In the genomic region with DNA sequence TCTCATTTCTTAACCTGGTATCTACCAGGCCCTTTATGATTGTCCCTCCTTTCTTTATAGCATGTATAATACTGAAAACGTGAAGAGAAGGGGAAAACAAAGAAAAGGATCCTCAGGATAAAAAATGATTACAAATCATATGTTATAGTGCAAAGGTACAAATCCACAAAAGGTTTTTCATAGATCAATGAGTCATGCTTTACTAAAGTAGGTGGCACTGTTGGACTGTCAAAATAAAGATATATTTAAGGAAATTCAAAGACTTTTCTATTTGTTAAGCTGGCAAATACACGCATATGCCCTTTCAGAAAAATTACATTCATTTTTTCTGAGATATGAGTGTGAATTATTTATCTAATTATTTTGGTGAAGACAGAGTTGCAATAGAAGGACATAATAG, we compare ENCODE assay signal across 12 cellular contexts.
DNase-seq lines count a peak whose midpoint lies in the region; ATAC-seq and TF ChIP-seq lines count a peak whose summit lies in the region.
"Had no signal": no experiment of that assay in that cellular context is flagged by ENCODE, and none has a peak within 500 bp of the region (broad histone marks: within the 10 kb centered on the region; RNA-seq: fewer than 3 reads in every experiment).

No MANE protein-coding gene starts in this region.

- H4K20me1 ChIP-seq in PC-9 (ENCODE audit: insufficient read depth) = no peaks in the 10 kb centered on the region
- H4K20me1 ChIP-seq: BLaER1 had no signal

- H3K4me3 Mint-ChIP-seq in chondrocyte (ENCODE audit: unreplicated experiment) (no peak overlapping the region), T-helper 17 cell (no peak overlapping the region)
- H3K4me3 Mint-ChIP-seq: CD4-positive, CD25-positive, alpha-beta regulatory T cell had no signal

- intact Hi-C loops in PC-9 (cut with micrococcal nuclease; ENCODE audit: unreplicated experiment) = loop anchor here (1.0 kb wide), 1 partner anchor 233 kb away; no protein-coding TSS in a partner anchor
- intact Hi-C loops in posterior cingulate gyrus (cut with DNase I) = no loop called here

- no peaks in the 10 kb centered on the region for H3K36me3 ChIP-seq in PC-9 (ENCODE audit: low read depth)
- H3K36me3 ChIP-seq: BLaER1 had no signal

- H3K79me2 ChIP-seq in PC-9 (ENCODE audit: low read depth) = no peaks in the 10 kb centered on the region

- H3K9me2 ChIP-seq in PC-9 (ENCODE audit: insufficient read depth) = no peaks in the 10 kb centered on the region; the same call in 1 of the 2 replicates

- H3K4me1 Mint-ChIP-seq in chondrocyte (ENCODE audit: low read depth) (no peaks in the 10 kb centered on the region), T-helper 17 cell (no peaks in the 10 kb centered on the region)
- H3K4me1 Mint-ChIP-seq: CD4-positive, CD25-positive, alpha-beta regulatory T cell had no signal

- DNase-seq in PC-9 = no peak
- DNase-seq in chondrocyte (ENCODE audit: low spot score) = no peak
- no peak for DNase-seq in posterior cingulate gyrus
- no peak for DNase-seq in T-helper 17 cell
- DNase-seq in Ammon's horn (ENCODE audit: low spot score) = no peak
- no peak for DNase-seq in stimulated activated CD4-positive, alpha-beta T cell treated with anti-CD3 and anti-CD28 coated beads, Interleukin-12 subunit alpha, Interleukin-12 subunit beta, amount 100 ng/mL, for 4 hours
- DNase-seq: CD4-positive, CD25-positive, alpha-beta regulatory T cell; DMS 273 treated with DMSO at 0.1 percent for 48 hours had no signal

- CTCF ChIA-PET in PC-9 (lab: Charles Lee) = interaction anchor here (0.7 kb wide), 1 partner anchor 450 kb away, joined by 3 read pairs; no protein-coding TSS in a partner anchor

- no peaks in the 10 kb centered on the region for H3F3A ChIP-seq in PC-9 (ENCODE audit: insufficient read depth, low read depth)

- no peak overlapping the region for H3K27ac ChIP-seq in PC-9
- H3K27ac ChIP-seq: BLaER1, HL-60 had no signal

- no peaks in the 10 kb centered on the region for H3K27me3 ChIP-seq in PC-9 (ENCODE audit: insufficient read depth, low read depth)
- H3K27me3 ChIP-seq: BLaER1 had no signal

- TF ChIP-seq CTCF in LNCAP (IDR thresholded peaks at IDR 0.05) (peak; percentile 39; the same call in 1 of the 2 replicates), PC-9 (conservative IDR thresholded peaks at IDR 0.05) (peak; percentile 26; the same call in 1 of the 2 replicates), chondrocyte (IDR thresholded peaks at IDR 0.05) (peak; percentile 30)

- no peak overlapping the region for H3K27ac Mint-ChIP-seq in chondrocyte (ENCODE audit: unreplicated experiment)
- H3K27ac Mint-ChIP-seq in T-helper 17 cell = no peak overlapping the region
- H3K27ac Mint-ChIP-seq: CD4-positive, CD25-positive, alpha-beta regulatory T cell had no signal

- H2AFZ ChIP-seq in PC-9 = peak overlapping the region; percentile 58; the same call in 1 of the 2 replicates

- POLR2A ChIA-PET in PC-9 (lab: Charles Lee; ENCODE audit: unreplicated experiment) = no interaction called here

- BruUV-seq in PC-9 (replicated peaks; lab: Mats Ljungman, UMichigan) = no TSS peak

- H3K36me3 Mint-ChIP-seq in chondrocyte (ENCODE audit: low read depth) (no peaks in the 10 kb centered on the region), T-helper 17 cell (ENCODE audit: low read depth) (no peaks in the 10 kb centered on the region)
- H3K36me3 Mint-ChIP-seq: CD4-positive, CD25-positive, alpha-beta regulatory T cell had no signal

- no peaks in the 10 kb centered on the region for H3K4me1 ChIP-seq in PC-9 (replicated peaks; ENCODE audit: insufficient read depth)
- H3K4me1 ChIP-seq: BLaER1 had no signal

- no peaks in the 10 kb centered on the region for H3K9me3 Mint-ChIP-seq in chondrocyte (ENCODE audit: low read depth)

- H3K4me2 ChIP-seq in PC-9 = no peak overlapping the region
- H3K4me2 ChIP-seq: BLaER1 had no signal

- no peak overlapping the region for H3K4me3 ChIP-seq in PC-9
- H3K4me3 ChIP-seq: BLaER1 had no signal

- H3K9me3 ChIP-seq in PC-9 (ENCODE audit: insufficient read depth, low read depth) = no peaks in the 10 kb centered on the region; the same call in 1 of the 2 replicates
- peaks cover 3% of the 10 kb centered on the region for H3K9me3 ChIP-seq in T-helper 17 cell (ENCODE audit: control insufficient read depth, low read length, poor library complexity, severe bottlenecking)
- H3K9me3 ChIP-seq: BLaER1 had no signal

- H3K27me3 Mint-ChIP-seq in chondrocyte (ENCODE audit: low read depth) (peaks cover 13% of the 10 kb centered on the region), T-helper 17 cell (no peaks in the 10 kb centered on the region)
- H3K27me3 Mint-ChIP-seq: CD4-positive, CD25-positive, alpha-beta regulatory T cell had no signal

- no peak for ATAC-seq in T-helper 17 cell
- ATAC-seq: HCT116 had no signal
